23 cellular contexts compared by ENCODE assay signal in the genomic region with DNA sequence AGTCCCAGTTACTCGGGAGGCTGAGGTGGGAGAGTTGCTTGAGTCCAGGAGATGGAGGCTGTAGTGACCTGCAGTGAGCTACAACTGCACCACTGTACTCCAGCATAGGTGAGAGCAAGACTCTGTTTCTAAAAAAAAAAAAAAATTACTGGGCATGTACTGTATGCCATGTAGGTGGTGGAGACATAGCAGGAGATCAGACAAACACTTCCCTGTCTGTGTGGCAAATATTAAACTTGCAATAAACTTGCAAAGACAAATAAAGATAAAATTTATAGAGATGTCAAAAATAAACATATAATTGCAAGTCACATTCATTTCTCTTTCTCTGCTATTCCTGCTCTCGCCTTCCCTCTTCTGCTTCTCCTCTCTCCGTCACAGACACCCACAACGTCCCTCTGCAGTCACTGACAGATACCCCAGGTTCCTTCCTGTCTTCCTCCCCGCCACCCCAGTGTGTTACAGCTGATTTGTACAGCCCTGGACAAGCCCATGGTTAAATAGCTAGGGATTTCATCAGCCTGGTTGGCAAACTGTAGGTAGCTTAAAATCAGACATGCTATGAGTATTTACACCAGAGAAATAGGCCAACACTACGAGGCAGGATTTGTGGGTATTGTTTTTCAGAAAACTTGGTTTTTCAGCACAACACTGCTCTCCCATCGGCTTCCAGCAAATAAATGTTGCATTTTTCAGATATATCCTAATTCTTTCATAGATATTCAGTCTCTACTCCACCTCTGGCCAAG. TPM values are rescaled to one million over a fixed set of nuclear protein-coding genes. Genes with fewer than 3 reads are reported as not detected.
DNase-seq lines count a peak whose midpoint lies in the region; ATAC-seq and TF ChIP-seq lines count a peak whose summit lies in the region.
"Had no signal": no experiment of that assay in that cellular context is flagged by ENCODE, and none has a peak within 500 bp of the region (broad histone marks: within the 10 kb centered on the region; RNA-seq: fewer than 3 reads in every experiment).

No MANE protein-coding gene starts in this region.

- intact Hi-C loops in PC-3 (cut with micrococcal nuclease): no loop called here
- intact Hi-C loops in mucosa of descending colon (cut with DNase I, micrococcal nuclease): no loop called here

- H3K9me2 ChIP-seq in PC-3 (replicated peaks; ENCODE audit: low read length): no peaks in the 10 kb centered on the region

- no peak overlapping the region for H3K27ac ChIP-seq in PC-3 (ENCODE audit: low read length)
- H3K27ac ChIP-seq: A549, KMS-11, SJCRH30 had no signal

- no peaks in the 10 kb centered on the region for H3K79me2 ChIP-seq in PC-3 (ENCODE audit: low read length)

- no peak overlapping the region for H2AFZ ChIP-seq in PC-3 (ENCODE audit: low read length)

- no peaks in the 10 kb centered on the region for H3K4me1 ChIP-seq in PC-3 (ENCODE audit: insufficient read depth, low read length)
- peaks cover 34% of the 10 kb centered on the region for H3K4me1 ChIP-seq in mucosa of descending colon (ENCODE audit: low read depth)
- H3K4me1 ChIP-seq: A549, HAP-1, SJCRH30 had no signal

- no peaks in the 10 kb centered on the region for H3K27me3 ChIP-seq in PC-3 (ENCODE audit: low read length)
- H3K27me3 ChIP-seq: SJCRH30 had no signal

- POLR2A ChIA-PET in PC-3 (lab: Charles Lee; ENCODE audit: unreplicated experiment): no interaction called here

- ATAC-seq in PC-3: peak; percentile 83
- ATAC-seq in mucosa of descending colon: peak; percentile 67
- no peak for ATAC-seq in GM19324 (IDR thresholded peaks at IDR 0.05; ENCODE audit: low FRiP score, unreplicated experiment)
- no peak for ATAC-seq in esophagus mucosa
- ATAC-seq: A549, Panc1 had no signal

- H3K4me2 ChIP-seq in PC-3 (ENCODE audit: low read length): no peak overlapping the region
- H3K4me2 ChIP-seq: A549, KMS-11 had no signal

- H3K9me3 ChIP-seq in PC-3 (ENCODE audit: low read length): no peaks in the 10 kb centered on the region
- no peaks in the 10 kb centered on the region for H3K9me3 ChIP-seq in mucosa of descending colon
- H3K9me3 ChIP-seq: SJCRH30 had no signal

- H3F3A ChIP-seq in PC-3 (ENCODE audit: low read length, unreplicated experiment): no peaks in the 10 kb centered on the region

- H3K9ac ChIP-seq in PC-3 (ENCODE audit: low read length): no peak overlapping the region
- H3K9ac ChIP-seq: KMS-11 had no signal

- H3K36me3 ChIP-seq in PC-3 (ENCODE audit: low read depth, low read length): no peaks in the 10 kb centered on the region
- H3K36me3 ChIP-seq in mucosa of descending colon (ENCODE audit: low read depth): no peaks in the 10 kb centered on the region
- H3K36me3 ChIP-seq: HAP-1, SJCRH30 had no signal

- H3K4me3 ChIP-seq in LNCaP clone FGC (ENCODE audit: low read depth, low read length): no peak overlapping the region
- no peak overlapping the region for H3K4me3 ChIP-seq in PC-3 (ENCODE audit: low read length)
- H3K4me3 ChIP-seq in mucosa of descending colon: no peak overlapping the region
- H3K4me3 ChIP-seq: A549, HAP-1, SJCRH30 had no signal

- no peak for TF ChIP-seq CTCF in LNCaP clone FGC (IDR thresholded peaks at IDR 0.05; ENCODE audit: control insufficient read depth, extremely low read depth, insufficient read depth)
- no peak for TF ChIP-seq CTCF in PC-3 (conservative IDR thresholded peaks at IDR 0.05; ENCODE audit: low read depth, low read length)
- TF ChIP-seq CTCF in mucosa of descending colon (IDR thresholded peaks at IDR 0.05): no peak

- CTCF ChIA-PET in PC-3 (lab: Charles Lee): no interaction called here

- DNase-seq in GDM1 (lab: John Stamatoyannopoulos, UW): peak; percentile 35
- DNase-seq in LNCaP clone FGC (ENCODE audit: low read depth): peak; percentile 80
- DNase-seq in PC-3: no peak
- peak in 1 of 3 donors; percentile 30 for DNase-seq in mucosa of descending colon
- no peak for DNase-seq in inferior parietal cortex (ENCODE audit: extremely low spot score)
- DNase-seq in HK-2 (ENCODE audit: unreplicated experiment): no peak
- DNase-seq: CD4-positive, alpha-beta memory T cell; DMS153; GF-D8; NCI-H1105 treated with DMSO at 0.1 percent for 48 hours; NCI-H1694 treated with DMSO at 0.1 percent for 48 hours; NCI-H2107; NCI-H226; NCI-H524; NCI-H82; SJCRH30 had no signal

- no TSS peak for BruUV-seq in PC-3 (replicated peaks; lab: Mats Ljungman, UMichigan)

- H4K20me1 ChIP-seq in PC-3 (ENCODE audit: low read length): no peaks in the 10 kb centered on the region

RNA-seq across cellular contexts. Expression of a gene that starts 1.3 kb away (rescaled TPM):
- total RNA-seq in PC-3 (2014; rRNA removed): 0.23 and 0.55 TPM in 2 replicates
- 100 to 1,000 TPM; 202 to 349 (median 232) TPM for total RNA-seq in mucosa of descending colon
- total RNA-seq in esophagus mucosa: 2.4 TPM
- total RNA-seq: CD4-positive, alpha-beta memory T cell; Daoy; SJCRH30 had no signal

Comparison
In these comparisons a context has a peak if more than half of its experiments do, and no peak if none do; other contexts are left out.
1. DNase-seq: peak in GDM1 (single experiment) and LNCaP clone FGC (single experiment); none in PC-3 (single experiment), inferior parietal cortex (single experiment) and HK-2 (single experiment).
2. ATAC-seq: peak in PC-3 (single experiment) and mucosa of descending colon (single experiment); none in GM19324 (single experiment) and esophagus mucosa (single experiment).
3. RNA of a gene that starts 1.3 kb away (total RNA-seq): 202 to 349 TPM in mucosa of descending colon; 2.4 TPM in esophagus mucosa (single experiment) and 0.23 to 0.55 TPM in PC-3; every median in the first group is over 10 times any median in the second.